In the genomic region with DNA sequence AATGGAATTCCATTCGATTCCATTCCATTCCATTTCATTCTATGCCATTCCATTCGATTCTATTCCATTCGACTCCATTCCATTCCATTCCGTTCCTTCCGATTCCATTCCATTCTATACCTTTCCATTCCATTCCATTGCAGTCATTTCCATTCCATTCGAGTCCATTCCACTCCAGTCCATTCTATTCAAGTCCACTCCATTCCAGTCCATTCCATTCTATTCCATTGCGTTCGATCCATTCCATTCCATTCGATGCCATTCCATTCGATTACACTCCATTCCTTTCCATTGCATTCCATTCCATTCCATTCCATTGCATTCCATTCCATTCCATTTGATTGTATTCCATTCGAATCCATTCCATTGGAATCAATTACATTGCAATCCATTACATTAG, we compare ENCODE assay signal across 31 cellular contexts.
"Had no signal": no experiment of that assay in that cellular context is flagged by ENCODE, and none has a peak within 500 bp of the region (broad histone marks: within the 10 kb centered on the region; RNA-seq: fewer than 3 reads in every experiment).

No MANE protein-coding gene starts in this region.

- H3K4me2 ChIP-seq: neural progenitor cell, smooth muscle cell had no signal

- ATAC-seq: natural killer cell; right cardiac atrium; sciatic nerve; stimulated activated memory B cell treated with anti-CD40 and anti-IgM and Interleukin-4, amounts not matched to agents 10 μg/mL and 1 μg/mL and 100 μg/mL, for 72 hours; stimulated activated naive CD8-positive, alpha-beta T cell treated with anti-CD3 and anti-CD28 coated beads, Interleukin-15, amount 100 ng/mL, for 72 hours; stimulated activated naive CD8-positive, alpha-beta T cell treated with anti-CD3 and anti-CD28 coated beads, Interleukin-15, Interleukin-2, amounts not matched to agents 100 U/mL and 50 U/mL, for 24 hours; upper lobe of right lung had no signal

- H3K9ac ChIP-seq: neural progenitor cell, parathyroid adenoma had no signal

- H3K4me1 ChIP-seq: neural progenitor cell, parathyroid adenoma, psoas muscle, spleen, suprapubic skin, testis, tibial artery, transverse colon, upper lobe of right lung, uterus had no signal

- H3K27me3 ChIP-seq: neural progenitor cell, ovary, spleen, suprapubic skin, testis, tibial artery, transverse colon, upper lobe of right lung, uterus had no signal

- H2AFZ ChIP-seq: neural progenitor cell, parathyroid adenoma had no signal

- H3K27me3 Mint-ChIP-seq: progenitor cell of endocrine pancreas; stimulated activated memory B cell treated with anti-CD40 and anti-IgM and Interleukin-4, amounts not matched to agents 10 μg/mL and 1 μg/mL and 100 μg/mL, for 72 hours; stimulated activated naive CD8-positive, alpha-beta T cell treated with anti-CD3 and anti-CD28 coated beads, Interleukin-15, amount 100 ng/mL, for 72 hours; type B pancreatic cell had no signal

- H3K4me3 Mint-ChIP-seq: natural killer cell; nephron; neural progenitor cell; stimulated activated memory B cell treated with anti-CD40 and anti-IgM and Interleukin-4, amounts not matched to agents 10 μg/mL and 1 μg/mL and 100 μg/mL, for 72 hours; stimulated activated naive CD8-positive, alpha-beta T cell treated with anti-CD3 and anti-CD28 coated beads, Interleukin-15, amount 100 ng/mL, for 72 hours; type B pancreatic cell had no signal

- H3K4me1 Mint-ChIP-seq: natural killer cell; nephron; neural progenitor cell; stimulated activated memory B cell treated with anti-CD40 and anti-IgM and Interleukin-4, amounts not matched to agents 10 μg/mL and 1 μg/mL and 100 μg/mL, for 72 hours; stimulated activated naive CD8-positive, alpha-beta T cell treated with anti-CD3 and anti-CD28 coated beads, Interleukin-15, amount 100 ng/mL, for 72 hours had no signal

- DNase-seq: natural killer cell; occipital lobe; ovary; posterior cingulate gyrus; psoas muscle; right cardiac atrium; spleen; stimulated activated CD4-positive, alpha-beta T cell treated with anti-CD3 and anti-CD28 coated beads, Interleukin-12 subunit alpha, Interleukin-12 subunit beta, amount 100 ng/mL, for 4 hours; stimulated activated CD4-positive, alpha-beta T cell treated with anti-CD3 and anti-CD28 coated beads, Interleukin-1b, Interleukin-23, amount 100 ng/mL, for 48 hours; stimulated activated CD4-positive, alpha-beta T cell treated with anti-CD3 and anti-CD28 coated beads, Interleukin-4, amount 100 ng/mL, for 1 hour; stimulated activated CD4-positive, alpha-beta T cell treated with anti-CD3 and anti-CD28 coated beads, Interleukin-4, amount 100 ng/mL, for 4 hours; stimulated activated CD8-positive, alpha-beta memory T cell treated with anti-CD3 and anti-CD28 coated beads, Interleukin-4, amount 100 ng/mL, for 48 hours; stimulated activated naive CD4-positive, alpha-beta T cell; stimulated activated naive CD8-positive, alpha-beta T cell treated with anti-CD3 and anti-CD28 coated beads, Interleukin-15, amount 100 ng/mL, for 72 hours; stimulated activated naive CD8-positive, alpha-beta T cell treated with anti-CD3 and anti-CD28 coated beads, Interleukin-15, Interleukin-2, amounts not matched to agents 100 U/mL and 50 U/mL, for 24 hours; substantia nigra; testis; tibial artery; transverse colon; upper lobe of right lung; uterus had no signal

- H3K36me3 ChIP-seq: neural progenitor cell, ovary, spleen, suprapubic skin, tibial artery, transverse colon, upper lobe of right lung, uterus had no signal

- H3K27ac Mint-ChIP-seq: natural killer cell; nephron; neural progenitor cell; progenitor cell of endocrine pancreas; stimulated activated memory B cell treated with anti-CD40 and anti-IgM and Interleukin-4, amounts not matched to agents 10 μg/mL and 1 μg/mL and 100 μg/mL, for 72 hours; stimulated activated naive CD8-positive, alpha-beta T cell treated with anti-CD3 and anti-CD28 coated beads, Interleukin-15, amount 100 ng/mL, for 72 hours; type B pancreatic cell had no signal

- H3K79me2 ChIP-seq: parathyroid adenoma had no signal

- H3K4me3 ChIP-seq: neural progenitor cell, ovary, psoas muscle, skin epidermis, smooth muscle cell, spleen, suprapubic skin, testis, tibial artery, transverse colon, upper lobe of right lung, uterus had no signal

- H3K27ac ChIP-seq: neural progenitor cell, ovary, parathyroid adenoma, psoas muscle, skin epidermis, spleen, suprapubic skin, testis, tibial artery, transverse colon, upper lobe of right lung, uterus had no signal
